ENCODE assay signal across 9 cellular contexts in genomic region chr10:19930936-19931859, GRCh38.
DNase-seq lines count a peak whose midpoint lies in the region; TF ChIP-seq lines count a peak whose summit lies in the region.
"Had no signal": no experiment of that assay in that cellular context is flagged by ENCODE, and none has a peak within 500 bp of the region (broad histone marks: within the 10 kb centered on the region; RNA-seq: fewer than 3 reads in every experiment).

No MANE protein-coding gene starts in this region.

- no peaks in the 10 kb centered on the region for H3K27me3 ChIP-seq in hepatocyte

- H3K9me2 ChIP-seq in hepatocyte (replicated peaks; ENCODE audit: insufficient read depth), result no peaks in the 10 kb centered on the region

- no peaks in the 10 kb centered on the region for H3K4me1 ChIP-seq in hepatocyte (ENCODE audit: insufficient read depth)

- no peaks in the 10 kb centered on the region for H3K79me2 ChIP-seq in hepatocyte

- no peak overlapping the region for H2AFZ ChIP-seq in hepatocyte

- H3K9me3 ChIP-seq in hepatocyte (ENCODE audit: low read depth), result no peaks in the 10 kb centered on the region

- 75% methylated on average over 12 of the region's 12 CpGs for WGBS in hepatocyte (ENCODE audit: low lambda C conversion rate, missing lambda C conversion rate)

- H3K27ac ChIP-seq in VCaP, result peak overlapping the region; percentile 88
- no peak overlapping the region for H3K27ac ChIP-seq in hepatocyte
- H3K27ac ChIP-seq in skin epidermis, result peak overlapping the region in 15 of 21 experiments; percentile 6 to 72 (median 42)

- no peak overlapping the region for H3K4me3 ChIP-seq in hepatocyte
- no peak overlapping the region for H3K4me3 ChIP-seq in skin epidermis

- peak; percentile 29 for DNase-seq in HPDE6-E6E7 (ENCODE audit: extremely low spot score)
- peak; percentile 11 for DNase-seq in hepatocyte (ENCODE audit: low spot score)
- DNase-seq in epidermal melanocyte (ENCODE audit: insufficient read length, low spot score), result no peak
- DNase-seq in activated CD8-positive, alpha-beta memory T cell treated with anti-CD3 and anti-CD28 coated beads for 24 hours, result no peak
- DNase-seq in activated T-cell treated with anti-CD3 and anti-CD28 coated beads for 4 hours, result no peak
- no peak for DNase-seq in NK-92 (lab: John Stamatoyannopoulos, UW; ENCODE audit: unreplicated experiment)
- DNase-seq: stimulated activated naive CD4-positive, alpha-beta T cell had no signal

- H4K20me1 ChIP-seq in hepatocyte (ENCODE audit: insufficient read depth, poor library complexity, severe bottlenecking), result no peaks in the 10 kb centered on the region

- no peak for TF ChIP-seq CTCF in VCaP (conservative IDR thresholded peaks at IDR 0.05)
- no peak for TF ChIP-seq CTCF in hepatocyte (IDR thresholded peaks at IDR 0.05; ENCODE audit: poor library complexity)

- H3K4me2 ChIP-seq in hepatocyte, result no peak overlapping the region

- no peaks in the 10 kb centered on the region for H3K36me3 ChIP-seq in hepatocyte (replicated peaks; ENCODE audit: insufficient read depth, low read depth)

Comparison
In these comparisons a context has a peak if more than half of its experiments do, and no peak if none do; other contexts are left out.
1. DNase-seq: peak in HPDE6-E6E7 (single experiment) and hepatocyte (single experiment); none in epidermal melanocyte (single experiment), activated CD8-positive, alpha-beta memory T cell treated with anti-CD3 and anti-CD28 coated beads for 24 hours (single experiment), activated T-cell treated with anti-CD3 and anti-CD28 coated beads for 4 hours (single experiment) and NK-92 (single experiment).